ENCODE assay signal across 11 cellular contexts in the genomic region with DNA sequence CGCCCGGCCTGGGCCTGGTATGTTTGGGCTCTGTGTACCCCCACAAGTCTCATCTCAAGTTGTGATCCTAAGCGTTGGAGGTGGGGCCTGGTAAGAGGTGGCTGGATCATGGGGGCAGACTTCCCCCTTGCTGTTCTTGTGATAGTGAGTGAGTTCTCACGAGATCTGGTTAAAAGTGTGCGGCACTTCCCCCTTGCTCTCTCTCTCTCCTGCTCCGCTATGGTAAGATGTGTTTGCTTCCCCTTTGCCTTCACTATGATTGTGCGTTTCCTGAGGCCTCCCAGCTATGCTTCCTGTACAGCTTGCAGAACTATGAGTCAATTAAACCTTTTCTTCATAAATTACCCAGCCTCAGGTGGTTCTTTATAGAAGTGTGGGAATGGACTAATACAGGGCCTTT. TPM values are rescaled to one million over a fixed set of nuclear protein-coding genes. Genes with fewer than 3 reads are reported as not detected.
DNase-seq lines count a peak whose midpoint lies in the region; ATAC-seq, FAIRE-seq and TF ChIP-seq lines count a peak whose summit lies in the region.
"Had no signal": no experiment of that assay in that cellular context is flagged by ENCODE, and none has a peak within 500 bp of the region (broad histone marks: within the 10 kb centered on the region; RNA-seq: fewer than 3 reads in every experiment).

No MANE protein-coding gene starts in this region.

- no peaks in the 10 kb centered on the region for H3K27me3 Mint-ChIP-seq in endodermal cell (ENCODE audit: insufficient read depth)

- H3K4me1 ChIP-seq in psoas muscle (no peaks in the 10 kb centered on the region), endodermal cell (ENCODE audit: control insufficient read depth, insufficient read depth, low read length) (no peaks in the 10 kb centered on the region)

- H3K27ac ChIP-seq in psoas muscle (no peak overlapping the region), endodermal cell (ENCODE audit: low read depth, low read length) (no peak overlapping the region)
- H3K27ac ChIP-seq: SJCRH30 had no signal

- H3K9me3 ChIP-seq in psoas muscle (no peaks in the 10 kb centered on the region), endodermal cell (ENCODE audit: control insufficient read depth, low read length) (no peaks in the 10 kb centered on the region)
- H3K9me3 ChIP-seq: SJCRH30 had no signal

- peaks cover 65% of the 10 kb centered on the region for H3K9me3 Mint-ChIP-seq in endodermal cell

- H3K36me3 Mint-ChIP-seq in endodermal cell (ENCODE audit: low read depth) = peaks cover 38% of the 10 kb centered on the region

- intact Hi-C loops in psoas muscle (cut with DNase I) = no loop called here

- no peaks in the 10 kb centered on the region for H3K36me3 ChIP-seq in psoas muscle (ENCODE audit: insufficient read depth in 1 of 2, low read depth in 1 of 2)
- H3K36me3 ChIP-seq in endodermal cell (ENCODE audit: control insufficient read depth, insufficient read depth, low read length) = no peaks in the 10 kb centered on the region
- H3K36me3 ChIP-seq: SJCRH30 had no signal

- 82 to 84% (median 83%) methylated on average over 7 of the region's 7 CpGs for WGBS in psoas muscle, 3 donors
- WGBS in endodermal cell (ENCODE audit: insufficient coverage in 1 of 2, insufficient read length in 1 of 2), 2 experiments = 79 to 100% methylated on average over 2 to 7 of the region's 7 CpGs

- no peak overlapping the region for H3K27ac Mint-ChIP-seq in endodermal cell
- H3K27ac Mint-ChIP-seq: activated naive CD8-positive, alpha-beta T cell had no signal

- no peaks in the 10 kb centered on the region for H3K4me1 Mint-ChIP-seq in endodermal cell

- ATAC-seq in psoas muscle = no peak

- TF ChIP-seq CTCF in psoas muscle (IDR thresholded peaks at IDR 0.05) (no peak), endodermal cell (conservative IDR thresholded peaks at IDR 0.05) (no peak)

- H3K4me3 ChIP-seq in psoas muscle = no peak overlapping the region
- H3K4me3 ChIP-seq in endodermal cell (ENCODE audit: low read length) = no peak overlapping the region
- H3K4me3 ChIP-seq: SJCRH30 had no signal

- H3K9ac ChIP-seq in endodermal cell (ENCODE audit: extremely low read depth, low read length, poor library complexity, severe bottlenecking) = no peak overlapping the region

- peak; percentile 79 for FAIRE-seq in GM18507 (lab: Jason Lieb, UNC)

- no peak overlapping the region for H3K4me3 Mint-ChIP-seq in endodermal cell
- H3K4me3 Mint-ChIP-seq: activated naive CD8-positive, alpha-beta T cell had no signal

- DNase-seq in CD1c-positive myeloid dendritic cell (ENCODE audit: extremely low spot score) (peak; percentile 84), GM18507 (ENCODE audit: extremely low spot score, insufficient read length, low read depth) (no peak), UCSD-AML1 (lab: John Stamatoyannopoulos, UW; ENCODE audit: unreplicated experiment) (peak; percentile 48), iris pigment epithelial cell (ENCODE audit: low read depth) (peak; percentile 30), psoas muscle (no peak), endodermal cell (no peak), SW480 (ENCODE audit: low spot score) (no peak)
- DNase-seq: DMS79 treated with DMSO at 0.1 percent for 48 hours, NCI-H1694, SJCRH30 had no signal

- H3K27me3 ChIP-seq in psoas muscle (ENCODE audit: insufficient read depth in 3 of 3, low read length in 2 of 3) (peaks cover 0 to 10% (median 0%) of the 10 kb centered on the region in 3 donors), endodermal cell (ENCODE audit: control insufficient read depth, insufficient read depth, low read length, poor library complexity, severe bottlenecking) (no peaks in the 10 kb centered on the region)
- H3K27me3 ChIP-seq: SJCRH30 had no signal

RNA-seq across cellular contexts. Expression of a gene that starts 53.0 kb away (rescaled TPM):
- total RNA-seq in psoas muscle (1 to 10 TPM; 1.6 to 2.9 (median 2.2) TPM), endodermal cell (1 to 10 TPM; 1.6 to 4.2 TPM)
- polyA plus RNA-seq in psoas muscle = 1 to 10 TPM; 1.6 to 9.9 (median 1.6) TPM
- polyA plus RNA-seq in endodermal cell (2013, experiment 1 of 2) = 1.7 TPM
- 2.2 TPM for polyA plus RNA-seq in endodermal cell (2013, experiment 2 of 2)

Comparison
In these comparisons a context has a peak if more than half of its experiments do, and no peak if none do; other contexts are left out.
1. DNase-seq: peak in CD1c-positive myeloid dendritic cell (single experiment), UCSD-AML1 (single experiment) and iris pigment epithelial cell (single experiment); none in GM18507 (single experiment), psoas muscle (0 of 2), endodermal cell (single experiment) and SW480 (single experiment).